Comparison of ENCODE assay signal across 8 cellular contexts in the genomic region with DNA sequence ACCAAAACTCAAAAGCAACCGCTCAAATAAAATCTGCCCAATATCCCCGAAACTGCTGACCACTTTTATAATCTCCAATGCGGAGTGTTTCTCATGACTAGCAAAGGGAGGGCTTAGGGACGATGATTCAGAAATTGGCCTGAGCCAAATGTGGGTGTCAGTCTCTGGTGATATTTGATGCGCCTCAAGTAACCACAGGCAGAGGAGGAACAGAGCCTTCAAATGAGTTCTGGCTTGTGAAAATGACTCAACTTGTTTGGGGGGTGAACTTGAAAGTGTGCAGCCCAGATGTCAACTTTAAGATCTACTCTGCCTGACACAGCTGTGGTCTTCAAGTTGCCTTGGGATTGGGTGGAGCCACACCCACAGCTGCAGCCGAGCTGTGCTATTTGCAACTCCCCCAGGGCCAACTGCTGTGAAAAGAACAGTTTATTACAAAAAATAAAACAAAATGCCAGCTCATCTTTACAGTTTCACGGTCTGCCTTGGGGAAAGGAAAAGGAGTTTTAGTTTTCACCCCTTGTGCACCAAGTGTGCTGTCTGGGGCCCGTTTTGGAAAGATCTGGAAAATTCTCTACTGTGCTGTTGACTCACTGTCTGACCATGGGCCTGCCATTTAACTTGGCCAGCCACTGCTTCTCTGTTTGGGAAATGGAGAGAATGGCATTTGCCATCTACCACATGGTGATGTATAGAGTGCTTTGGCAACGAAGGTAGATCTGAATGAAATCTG.
A peak's percentile ranks its signal among the peaks of the same experiment; 100 is the strongest.
DNase-seq lines count a peak whose midpoint lies in the region; ATAC-seq lines count a peak whose summit lies in the region.

No MANE protein-coding gene starts in this region.

- peak overlapping the region; percentile 67 for H3K27ac ChIP-seq in thymus (ENCODE audit: low read depth)

- peaks cover 37% of the 10 kb centered on the region for H3K4me1 ChIP-seq in thymus (ENCODE audit: control insufficient read depth, insufficient read depth, low read length)

- peak; percentile 77 for ATAC-seq in GM19467 (IDR thresholded peaks at IDR 0.05; ENCODE audit: unreplicated experiment)
- peak; percentile 91 for ATAC-seq in HG03442 (IDR thresholded peaks at IDR 0.05; ENCODE audit: unreplicated experiment)

- no peaks in the 10 kb centered on the region for H3K36me3 ChIP-seq in thymus (ENCODE audit: control insufficient read depth, insufficient read depth)

- no peaks in the 10 kb centered on the region for H3K9me3 ChIP-seq in thymus (ENCODE audit: control insufficient read depth)

- WGBS in thymus: 29% methylated on average over 9 of the region's 9 CpGs

- H3K27me3 ChIP-seq in thymus (ENCODE audit: control insufficient read depth, insufficient read depth): no peaks in the 10 kb centered on the region

- DNase-seq in DMS 273 treated with DMSO at 0.1 percent for 48 hours (lab: John Stamatoyannopoulos, UW) (peak; percentile 50), iris pigment epithelial cell (ENCODE audit: low read depth) (peak; percentile 96), Ammon's horn (ENCODE audit: low spot score) (no peak), mucosa of gallbladder (ENCODE audit: low spot score) (no peak)
- DNase-seq in activated T-cell treated with anti-CD3 and anti-CD28 coated beads, Interleukin-2, amount 50 U/mL, for 48 hours: peak; percentile 34 to 53

- no peak overlapping the region for H3K4me3 ChIP-seq in thymus (ENCODE audit: low read length)

Comparison
In these comparisons a context has a peak if more than half of its experiments do, and no peak if none do; other contexts are left out.
1. DNase-seq: peak in DMS 273 treated with DMSO at 0.1 percent for 48 hours (single experiment), activated T-cell treated with anti-CD3 and anti-CD28 coated beads, Interleukin-2, amount 50 U/mL, for 48 hours (2 of 2) and iris pigment epithelial cell (single experiment); none in Ammon's horn (single experiment) and mucosa of gallbladder (single experiment).